Comparison of ENCODE assay signal across 24 cellular contexts in genomic region chr5:172608773-172609172, GRCh38.
"Had no signal": no experiment of that assay in that cellular context is flagged by ENCODE, and none has a peak within 500 bp of the region (broad histone marks: within the 10 kb centered on the region; RNA-seq: fewer than 3 reads in every experiment).

No MANE protein-coding gene starts in this region.

- DNase-seq: activated CD4-positive, alpha-beta memory T cell treated with anti-CD3 and anti-CD28 coated beads for 36 hours; activated CD4-positive, alpha-beta T cell treated with anti-CD3 and anti-CD28 coated beads, Interleukin-2, amount 10 ng/mL, durations not matched to agents 7 days and 5 days; activated CD4-positive, CD25-positive, alpha-beta regulatory T cell; activated CD8-positive, alpha-beta memory T cell treated with anti-CD3 and anti-CD28 coated beads for 24 hours; activated effector memory CD4-positive, alpha-beta T cell treated with anti-CD3 and anti-CD28 coated beads, Interleukin-2, amount 50 U/mL, for 16 hours; activated naive CD4-positive, alpha-beta T cell treated with Interleukin-2 at 50 U/mL for 16 hours; activated naive CD8-positive, alpha-beta T cell treated with anti-CD3 and anti-CD28 coated beads, Interleukin-2, amount 50 U/mL, for 24 hours; activated T-cell treated with anti-CD3 and anti-CD28 coated beads, Interleukin-2, amount 50 U/mL, for 4 hours; amygdala; Kasumi-1; KBM-7; NCI-H1105 treated with DMSO at 0.1 percent for 48 hours; NCI-H1436 treated with DMSO at 0.1 percent for 48 hours; NCI-H187; NCI-H2081 treated with DMSO at 0.1 percent for 48 hours; NCI-H2171; NCI-H226; NCI-H526; NCI-H82; SIG-M5; T-helper 1 cell had no signal

- ATAC-seq: activated naive CD4-positive, alpha-beta T cell treated with anti-CD3 and anti-CD28 coated beads, Interleukin-2, amount 50 U/mL, for 72 hours; activated naive CD8-positive, alpha-beta T cell treated with anti-CD3 and anti-CD28 coated beads, Interleukin-2, amount 50 U/mL, for 24 hours; activated T-cell treated with anti-CD3 and anti-CD28 coated beads, Interleukin-2, amount 50 U/mL, for 4 hours had no signal

- H3K27ac ChIP-seq: VCaP had no signal

- FAIRE-seq: astrocyte had no signal
